10 cellular contexts compared by ENCODE assay signal in genomic region chr20:35648836-35649235, GRCh38. TPM values are rescaled to one million over a fixed set of nuclear protein-coding genes. Genes with fewer than 3 reads are reported as not detected.
DNase-seq lines count a peak whose midpoint lies in the region; ATAC-seq, FAIRE-seq and TF ChIP-seq lines count a peak whose summit lies in the region.
"Had no signal": no experiment of that assay in that cellular context is flagged by ENCODE, and none has a peak within 500 bp of the region (broad histone marks: within the 10 kb centered on the region; RNA-seq: fewer than 3 reads in every experiment).

No MANE protein-coding gene starts in this region.

- TF ChIP-seq CTCF in kidney (IDR thresholded peaks at IDR 0.05; ENCODE audit: borderline replicate concordance, extremely low read depth, insufficient read depth): no peak

- H3K4ac ChIP-seq in mesenchymal stem cell (ENCODE audit: low read depth in 1 of 2, low read length in 2 of 2): no peak overlapping the region

- H3K27ac ChIP-seq in CD4-positive, CD25-positive, alpha-beta regulatory T cell (ENCODE audit: insufficient read depth, low read length, poor library complexity, severe bottlenecking): no peak overlapping the region
- H3K27ac ChIP-seq in mesenchymal stem cell (ENCODE audit: low read length, poor library complexity, severe bottlenecking): no peak overlapping the region
- H3K27ac ChIP-seq in kidney (ENCODE audit: low read depth in 2 of 2, low read length in 2 of 2): no peak overlapping the region

- intact Hi-C loops in kidney (cut with DNase I): no loop called here

- no peak overlapping the region for H2BK12ac ChIP-seq in mesenchymal stem cell (ENCODE audit: low read length in 2 of 2)

- peaks cover 6% of the 10 kb centered on the region for H3K79me1 ChIP-seq in mesenchymal stem cell (replicated peaks; ENCODE audit: low read length, poor library complexity, severe bottlenecking)

- H3K27me3 Mint-ChIP-seq in CD4-positive, CD25-positive, alpha-beta regulatory T cell: no peaks in the 10 kb centered on the region
- H3K27me3 Mint-ChIP-seq in IgD-negative memory B cell: no peaks in the 10 kb centered on the region

- no peak overlapping the region for H2AK5ac ChIP-seq in mesenchymal stem cell (ENCODE audit: low read length, severe bottlenecking)

- H3K9ac ChIP-seq in mesenchymal stem cell (ENCODE audit: low read length): no peak overlapping the region
- no peak overlapping the region for H3K9ac ChIP-seq in kidney (ENCODE audit: low read length in 2 of 2)

- no peak overlapping the region for H2AFZ ChIP-seq in mesenchymal stem cell (ENCODE audit: low read depth, low read length)

- peaks cover 13% of the 10 kb centered on the region for H3K36me3 Mint-ChIP-seq in CD4-positive, CD25-positive, alpha-beta regulatory T cell
- H3K36me3 Mint-ChIP-seq in IgD-negative memory B cell: peaks cover 3% of the 10 kb centered on the region

- no peaks in the 10 kb centered on the region for H3K27me3 ChIP-seq in CD4-positive, CD25-positive, alpha-beta regulatory T cell (ENCODE audit: control insufficient read depth, insufficient read depth, low read length)
- H3K27me3 ChIP-seq in mesenchymal stem cell (ENCODE audit: control insufficient read depth in 1 of 2, insufficient read depth in 1 of 2, low read length in 2 of 2): no peaks in the 10 kb centered on the region

- no peak for DNase-seq in CD4-positive, CD25-positive, alpha-beta regulatory T cell
- DNase-seq in fibroblast of peridontal ligament (ENCODE audit: extremely low read depth): peak; percentile 85
- no peak for DNase-seq in mesenchymal stem cell
- no peak for DNase-seq in kidney
- DNase-seq: activated naive CD4-positive, alpha-beta T cell treated with anti-CD3 and anti-CD28 coated beads, Interleukin-2, amount 50 U/mL, for 16 hours; SHP77; stimulated activated CD4-positive, alpha-beta T cell treated with anti-CD3 and anti-CD28 coated beads, Interleukin-12 subunit alpha, Interleukin-12 subunit beta, amount 100 ng/mL, for 4 hours had no signal

- peaks cover 46 to 75% (median 47%) of the 10 kb centered on the region in 4 donors for H3K4me1 Mint-ChIP-seq in CD4-positive, CD25-positive, alpha-beta regulatory T cell
- peaks cover 31 to 39% (median 38%) of the 10 kb centered on the region in 3 donors for H3K4me1 Mint-ChIP-seq in IgD-negative memory B cell

- no peak for FAIRE-seq in kidney (lab: Jason Lieb, UNC)

- H4K91ac ChIP-seq in mesenchymal stem cell (ENCODE audit: low read length): no peak overlapping the region

- no peak overlapping the region for H2BK15ac ChIP-seq in mesenchymal stem cell (ENCODE audit: low read depth, poor library complexity, severe bottlenecking)

- H3K27ac Mint-ChIP-seq in CD4-positive, CD25-positive, alpha-beta regulatory T cell: peak overlapping the region in 2 of 3 donors; percentile 69 to 87
- peak overlapping the region in 2 of 3 donors; percentile 52 to 64 for H3K27ac Mint-ChIP-seq in IgD-negative memory B cell

- peak overlapping the region in 1 of 4 donors; percentile 48 for H3K4me3 Mint-ChIP-seq in CD4-positive, CD25-positive, alpha-beta regulatory T cell
- H3K4me3 Mint-ChIP-seq in IgD-negative memory B cell: no peak overlapping the region

- no peak overlapping the region for H2BK5ac ChIP-seq in mesenchymal stem cell (ENCODE audit: low read depth, low read length, poor library complexity, severe bottlenecking)

- H2BK120ac ChIP-seq in mesenchymal stem cell (ENCODE audit: low read depth, low read length): no peak overlapping the region

- peaks cover 14% of the 10 kb centered on the region for H3K4me1 ChIP-seq in CD4-positive, CD25-positive, alpha-beta regulatory T cell (ENCODE audit: control insufficient read depth, insufficient read depth, low read length, poor library complexity, severe bottlenecking)
- peaks cover 2% of the 10 kb centered on the region for H3K4me1 ChIP-seq in mesenchymal stem cell (ENCODE audit: control insufficient read depth, insufficient read depth, low read depth, low read length)
- no peaks in the 10 kb centered on the region for H3K4me1 ChIP-seq in kidney (ENCODE audit: control insufficient read depth in 1 of 2, insufficient read depth in 1 of 2, low read depth in 1 of 2, low read length in 2 of 2)

- no peak overlapping the region for H3K14ac ChIP-seq in mesenchymal stem cell (ENCODE audit: low read length in 2 of 2)

- ATAC-seq in CD4-positive, CD25-positive, alpha-beta regulatory T cell (ENCODE audit: low read depth in 2 of 2): no peak
- ATAC-seq in GM18861 (IDR thresholded peaks at IDR 0.05; ENCODE audit: unreplicated experiment): no peak
- ATAC-seq: HCT116 had no signal

- H3K23ac ChIP-seq in mesenchymal stem cell (ENCODE audit: low read length in 2 of 2): no peak overlapping the region

- H3K18ac ChIP-seq in mesenchymal stem cell (ENCODE audit: low read depth in 1 of 2, low read length in 2 of 2): no peak overlapping the region

- H3K4me2 ChIP-seq in mesenchymal stem cell (ENCODE audit: low read length, poor library complexity, severe bottlenecking): no peak overlapping the region

- H4K8ac ChIP-seq in mesenchymal stem cell (ENCODE audit: low read length): no peak overlapping the region

- peaks cover 33% of the 10 kb centered on the region for H3K36me3 ChIP-seq in CD4-positive, CD25-positive, alpha-beta regulatory T cell (ENCODE audit: control insufficient read depth, insufficient read depth, low read length)
- H3K36me3 ChIP-seq in mesenchymal stem cell (ENCODE audit: control insufficient read depth in 1 of 2, insufficient read depth in 2 of 2, low read depth in 1 of 2, low read length in 2 of 2) (peaks cover 14 to 34% of the 10 kb centered on the region in 2 experiments), kidney (ENCODE audit: control insufficient read depth in 1 of 2, insufficient read depth in 2 of 2, low read length in 2 of 2) (peaks cover 11 to 12% of the 10 kb centered on the region in 2 donors)

- no peak overlapping the region for H3K4me3 ChIP-seq in CD4-positive, CD25-positive, alpha-beta regulatory T cell (ENCODE audit: low read depth, low read length)
- H3K4me3 ChIP-seq in mesenchymal stem cell (ENCODE audit: insufficient read depth in 1 of 2, low read depth in 1 of 2, low read length in 2 of 2): no peak overlapping the region
- H3K4me3 ChIP-seq in kidney (ENCODE audit: low read length in 2 of 2): no peak overlapping the region

- no peaks in the 10 kb centered on the region for H3K9me3 ChIP-seq in CD4-positive, CD25-positive, alpha-beta regulatory T cell (ENCODE audit: control insufficient read depth in 2 of 2, low read length in 2 of 2)
- H3K9me3 ChIP-seq in mesenchymal stem cell (ENCODE audit: control insufficient read depth, low read length) (no peaks in the 10 kb centered on the region), kidney (ENCODE audit: control insufficient read depth in 1 of 2, low read length in 2 of 2) (no peaks in the 10 kb centered on the region)

- H3K9me3 Mint-ChIP-seq in CD4-positive, CD25-positive, alpha-beta regulatory T cell: no peaks in the 10 kb centered on the region
- H3K9me3 Mint-ChIP-seq in IgD-negative memory B cell: no peaks in the 10 kb centered on the region

RNA-seq across cellular contexts. Expression of gene CPNE1, which starts 15.9 kb away (rescaled TPM):
- 246 TPM for total RNA-seq in CD4-positive, CD25-positive, alpha-beta regulatory T cell
- 100 to 1,000 TPM; 175 to 398 (median 338) TPM for polyA plus RNA-seq in CD4-positive, CD25-positive, alpha-beta regulatory T cell
- polyA plus RNA-seq in IgD-negative memory B cell: 306 TPM
- polyA plus RNA-seq in mesenchymal stem cell (2013, experiment 1 of 2): 94.1 TPM
- polyA plus RNA-seq in mesenchymal stem cell (2013, experiment 2 of 2): 94.1 TPM
- 145 TPM for total RNA-seq in kidney
- polyA plus RNA-seq in kidney (ENCODE audit: insufficient read depth, low read depth, low replicate concordance): 128 TPM

RNA-seq across cellular contexts. Expression of gene RBM12, which starts 15.9 kb away (rescaled TPM):
- 128 TPM for total RNA-seq in CD4-positive, CD25-positive, alpha-beta regulatory T cell
- 10 to 100 TPM; 46.6 to 58.0 (median 53.3) TPM for polyA plus RNA-seq in CD4-positive, CD25-positive, alpha-beta regulatory T cell
- polyA plus RNA-seq in IgD-negative memory B cell (36.9 TPM), kidney (ENCODE audit: insufficient read depth, low read depth, low replicate concordance) (11.1 TPM)
- polyA plus RNA-seq in mesenchymal stem cell (2013, experiment 1 of 2): 68.0 TPM
- 69.0 TPM for polyA plus RNA-seq in mesenchymal stem cell (2013, experiment 2 of 2)
- total RNA-seq in kidney: 101 TPM

RNA-seq across cellular contexts. Expression of gene SPAG4, which starts 33.2 kb away (rescaled TPM):
- total RNA-seq in CD4-positive, CD25-positive, alpha-beta regulatory T cell: 21.8 TPM
- 1 to 10 TPM in 1 of 4 donors, under 1 TPM in 3; 0.11 to 1.2 (median 0.34) TPM for polyA plus RNA-seq in CD4-positive, CD25-positive, alpha-beta regulatory T cell
- polyA plus RNA-seq in IgD-negative memory B cell (1.9 TPM), kidney (ENCODE audit: insufficient read depth, low read depth, low replicate concordance) (13.1 TPM)
- 4.6 TPM for polyA plus RNA-seq in mesenchymal stem cell (2013, experiment 1 of 2)
- 4.9 TPM for polyA plus RNA-seq in mesenchymal stem cell (2013, experiment 2 of 2)
- total RNA-seq in kidney: 16.0 TPM

RNA-seq across cellular contexts. Expression of gene NFS1, which starts 50.3 kb away (rescaled TPM):
- total RNA-seq in CD4-positive, CD25-positive, alpha-beta regulatory T cell: 21.2 TPM
- polyA plus RNA-seq in CD4-positive, CD25-positive, alpha-beta regulatory T cell: 10 to 100 TPM; 22.3 to 32.6 (median 25.4) TPM
- polyA plus RNA-seq in IgD-negative memory B cell (18.1 TPM), kidney (ENCODE audit: insufficient read depth, low read depth, low replicate concordance) (71.2 TPM)
- 12.7 TPM for polyA plus RNA-seq in mesenchymal stem cell (2013, experiment 1 of 2)
- 13.6 TPM for polyA plus RNA-seq in mesenchymal stem cell (2013, experiment 2 of 2)
- total RNA-seq in kidney: 31.5 TPM

RNA-seq across cellular contexts. Expression of gene ROMO1, which starts 50.4 kb away (rescaled TPM):
- total RNA-seq in CD4-positive, CD25-positive, alpha-beta regulatory T cell: 48.8 TPM
- 100 to 1,000 TPM; 295 to 378 (median 363) TPM for polyA plus RNA-seq in CD4-positive, CD25-positive, alpha-beta regulatory T cell
- polyA plus RNA-seq in IgD-negative memory B cell: 323 TPM
- 553 TPM for polyA plus RNA-seq in mesenchymal stem cell (2013, experiment 1 of 2)
- polyA plus RNA-seq in mesenchymal stem cell (2013, experiment 2 of 2): 561 TPM
- total RNA-seq in kidney: 141 TPM
- polyA plus RNA-seq in kidney (ENCODE audit: insufficient read depth, low read depth, low replicate concordance): 408 TPM
